29 cellular contexts compared by ENCODE assay signal in genomic region chr1:206956313-206956597, GRCh38. TPM values are rescaled to one million over a fixed set of nuclear protein-coding genes. Genes with fewer than 3 reads are reported as not detected.
"Had no signal": no experiment of that assay in that cellular context is flagged by ENCODE, and none has a peak within 500 bp of the region (broad histone marks: within the 10 kb centered on the region; RNA-seq: fewer than 3 reads in every experiment).

No MANE protein-coding gene starts in this region.

- H3K36me3 ChIP-seq: esophagus squamous epithelium, ovary, spleen, thyroid gland had no signal

- H3K4me1 ChIP-seq: psoas muscle, spleen had no signal

- H3K9me3 ChIP-seq: esophagus squamous epithelium, mucosa of descending colon, ovary, psoas muscle, spleen, thyroid gland had no signal

- DNase-seq: dermis blood vessel endothelial cell; effector memory CD4-positive, alpha-beta T cell; esophagus squamous epithelium; foreskin melanocyte; mesenchymal stem cell; naive thymus-derived CD8-positive, alpha-beta T cell; nephron progenitor cell; occipital lobe; ovary; posterior cingulate gyrus; psoas muscle; right cardiac atrium; spleen; stimulated activated naive CD4-positive, alpha-beta T cell; stimulated activated naive CD8-positive, alpha-beta T cell treated with anti-CD3 and anti-CD28 coated beads, Interleukin-15, amount 100 ng/mL, for 72 hours had no signal

- H3K27me3 ChIP-seq: esophagus squamous epithelium, ovary, spleen, thyroid gland had no signal

- H3K4me3 ChIP-seq: coronary artery, esophagus squamous epithelium, lung, mucosa of descending colon, ovary, psoas muscle, skin epidermis, spleen, thyroid gland had no signal

- H3K27ac ChIP-seq: coronary artery, ovary, psoas muscle, skin epidermis, spleen, thyroid gland had no signal

RNA-seq across cellular contexts. Expression of gene PIGR, which starts 10.0 kb away (rescaled TPM):
- total RNA-seq: chondrocyte; endothelial cell of umbilical vein; mesothelial cell of epicardium; naive thymus-derived CD8-positive, alpha-beta T cell; occipital lobe had no signal
- polyA plus RNA-seq: endothelial cell of umbilical vein had no signal

RNA-seq across cellular contexts. Expression of gene FCAMR, which starts 14.0 kb away (rescaled TPM):
- total RNA-seq: chondrocyte; dermis blood vessel endothelial cell; endothelial cell of umbilical vein; esophagus squamous epithelium; mesothelial cell of epicardium; naive thymus-derived CD8-positive, alpha-beta T cell; occipital lobe; ovary; psoas muscle; right cardiac atrium; temporal lobe; thyroid gland; urinary bladder had no signal
- polyA plus RNA-seq: endothelial cell of umbilical vein; keratinocyte; naive thymus-derived CD8-positive, alpha-beta T cell; ovary; psoas muscle; right cardiac atrium; urinary bladder had no signal

RNA-seq across cellular contexts. Expression of gene FCMR, which starts 34.5 kb away (rescaled TPM):
- total RNA-seq: chondrocyte, endothelial cell of umbilical vein, mesothelial cell of epicardium had no signal
- polyA plus RNA-seq: endothelial cell of umbilical vein had no signal

RNA-seq across cellular contexts. Expression of gene IL24, which starts 59.0 kb away (rescaled TPM):
- total RNA-seq: chondrocyte; dermis blood vessel endothelial cell; endothelial cell of umbilical vein; esophagus squamous epithelium; left lobe of liver; liver; lung; mesothelial cell of epicardium; mucosa of descending colon; naive thymus-derived CD8-positive, alpha-beta T cell; occipital lobe; renal cortical epithelial cell; right cardiac atrium; temporal lobe; thyroid gland; urinary bladder had no signal
- polyA plus RNA-seq: endothelial cell of umbilical vein, right cardiac atrium had no signal
